25 cellular contexts compared by ENCODE assay signal in the genomic region with DNA sequence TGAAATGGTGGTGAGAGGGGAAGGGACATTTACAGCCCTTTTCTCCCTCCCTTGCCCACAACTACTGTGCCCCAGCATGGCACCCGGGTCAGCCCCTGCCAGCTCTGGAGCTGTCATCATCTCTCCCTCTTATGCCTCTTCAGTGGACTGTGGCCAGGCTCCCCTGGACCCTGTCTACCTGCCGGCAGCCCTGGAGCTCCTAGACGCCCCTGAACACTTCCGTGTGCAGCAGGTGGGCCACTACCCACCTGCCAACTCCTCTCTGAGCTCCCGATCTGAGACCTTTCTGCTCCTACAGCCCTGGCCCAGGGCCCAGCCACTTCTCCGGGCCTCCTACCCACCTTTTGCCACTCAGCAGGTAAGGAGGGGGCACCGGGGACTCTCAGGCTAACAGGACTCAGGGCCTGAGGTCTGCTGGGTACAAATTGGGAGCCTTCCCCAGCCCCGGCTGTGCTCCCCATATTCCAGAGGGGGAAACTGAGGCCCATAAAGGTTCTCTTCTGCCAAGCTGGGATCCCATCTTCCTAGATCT. TPM values are rescaled to one million over a fixed set of nuclear protein-coding genes. Genes with fewer than 3 reads are reported as not detected.
A peak's percentile ranks its signal among the peaks of the same experiment; 100 is the strongest.
DNase-seq lines count a peak whose midpoint lies in the region; ATAC-seq, FAIRE-seq and TF ChIP-seq lines count a peak whose summit lies in the region.
"Had no signal": no experiment of that assay in that cellular context is flagged by ENCODE, and none has a peak within 500 bp of the region (broad histone marks: within the 10 kb centered on the region; RNA-seq: fewer than 3 reads in every experiment).

No MANE protein-coding gene starts in this region.

- peak overlapping the region; percentile 98 for H3K4me3 Mint-ChIP-seq in glutamatergic neuron (ENCODE audit: unreplicated experiment)
- H3K4me3 Mint-ChIP-seq: CD8-positive, alpha-beta T cell had no signal

- H3K27ac ChIP-seq in BLaER1 (no peak overlapping the region), osteoblast (ENCODE audit: low read depth, low read length) (no peak overlapping the region), pancreas (no peak overlapping the region)
- H3K27ac ChIP-seq: HL-60, KMS-11, Peyer's patch had no signal

- H3K27me3 ChIP-seq in BLaER1 (peaks cover 41% of the 10 kb centered on the region), osteoblast (ENCODE audit: insufficient read depth, low read length) (no peaks in the 10 kb centered on the region), pancreas (no peaks in the 10 kb centered on the region)

- peaks cover 13% of the 10 kb centered on the region for H3K9me3 Mint-ChIP-seq in glutamatergic neuron (ENCODE audit: unreplicated experiment)
- H3K9me3 Mint-ChIP-seq: CD8-positive, alpha-beta T cell; IgD-negative memory B cell had no signal

- peak overlapping the region; percentile 51 for H3K4me2 ChIP-seq in BLaER1
- no peak overlapping the region for H3K4me2 ChIP-seq in osteoblast (ENCODE audit: insufficient read depth, low read length)
- H3K4me2 ChIP-seq: KMS-11, SK-N-SH had no signal

- intact Hi-C loops in pancreas (cut with DNase I) = no loop called here

- H3K79me2 ChIP-seq in osteoblast (ENCODE audit: insufficient read depth, low read length) = no peaks in the 10 kb centered on the region

- H3K36me3 ChIP-seq in BLaER1 (peaks cover 57% of the 10 kb centered on the region), osteoblast (ENCODE audit: insufficient read depth, low read length) (peaks cover 2% of the 10 kb centered on the region), pancreas (peaks cover 0 to 6% (median 0%) of the 10 kb centered on the region in 3 donors)

- peak; percentile 49 for DNase-seq in DMS79 (lab: John Stamatoyannopoulos, UW)
- DNase-seq in glutamatergic neuron = no peak
- DNase-seq in osteoblast (ENCODE audit: insufficient read length, low spot score, missing footprints) = peak; percentile 82
- no peak for DNase-seq in pancreas
- DNase-seq in EL = no peak
- no peak for DNase-seq in GM19239 (ENCODE audit: insufficient read length, low spot score)
- DNase-seq: CD8-positive, alpha-beta T cell; MM.1S; NCI-H2029 treated with DMSO at 0.1 percent for 48 hours; NCI-H446 treated with DMSO at 0.1 percent for 48 hours; NCI-H526; NCI-H82 had no signal

- ATAC-seq in pancreas (no peak), GM21786 (IDR thresholded peaks at IDR 0.05; ENCODE audit: unreplicated experiment) (no peak)
- ATAC-seq: CD8-positive, alpha-beta T cell had no signal

- H3K9me3 ChIP-seq in BLaER1 = no peaks in the 10 kb centered on the region
- H3K9me3 ChIP-seq in osteoblast (ENCODE audit: low read depth, low read length) = no peaks in the 10 kb centered on the region
- no peaks in the 10 kb centered on the region for H3K9me3 ChIP-seq in pancreas
- H3K9me3 ChIP-seq: Caco-2, Peyer's patch, SK-N-SH had no signal

- no peak overlapping the region for H3K27ac Mint-ChIP-seq in glutamatergic neuron (ENCODE audit: unreplicated experiment)
- H3K27ac Mint-ChIP-seq: CD8-positive, alpha-beta T cell had no signal

- H2AFZ ChIP-seq in osteoblast (ENCODE audit: low read length) = no peak overlapping the region

- peaks cover 24% of the 10 kb centered on the region for H3K4me1 Mint-ChIP-seq in glutamatergic neuron (ENCODE audit: low read depth, unreplicated experiment)

- FAIRE-seq in pancreas (lab: Jason Lieb, UNC) (no peak), GM19239 (lab: Jason Lieb, UNC) (no peak)
- FAIRE-seq: A204.1, GM18507, H54 had no signal

- peaks cover 11% of the 10 kb centered on the region for H3K27me3 Mint-ChIP-seq in glutamatergic neuron (ENCODE audit: unreplicated experiment)

- TF ChIP-seq CTCF in glutamatergic neuron (IDR thresholded peaks at IDR 0.05; ENCODE audit: partially characterized antibody, unreplicated experiment) = no peak
- TF ChIP-seq CTCF in osteoblast (IDR thresholded peaks at IDR 0.05; ENCODE audit: extremely low read depth, low read depth, low read length) = no peak
- no peak for TF ChIP-seq CTCF in pancreas (IDR thresholded peaks at IDR 0.05)

- peaks cover 8% of the 10 kb centered on the region for H3K36me3 Mint-ChIP-seq in glutamatergic neuron (ENCODE audit: unreplicated experiment)

- 74 to 87% methylated on average over 8 of the region's 8 CpGs for WGBS in pancreas, 2 donors

- H3K4me3 ChIP-seq in BLaER1 = no peak overlapping the region
- H3K4me3 ChIP-seq in osteoblast (ENCODE audit: insufficient read depth, low read length) = no peak overlapping the region
- H3K4me3 ChIP-seq in pancreas = no peak overlapping the region
- H3K4me3 ChIP-seq: Peyer's patch had no signal

- no peak overlapping the region for H3K9ac ChIP-seq in BLaER1
- H3K9ac ChIP-seq: KMS-11, SK-N-SH had no signal

- H3K4me1 ChIP-seq in BLaER1 (peaks cover 63% of the 10 kb centered on the region), osteoblast (ENCODE audit: insufficient read depth, low read length) (peaks cover 15% of the 10 kb centered on the region), pancreas (peaks cover 0 to 4% (median 4%) of the 10 kb centered on the region in 3 donors)

- H4K20me1 ChIP-seq in BLaER1 (peaks cover 56% of the 10 kb centered on the region), osteoblast (ENCODE audit: insufficient read depth, low read length) (no peaks in the 10 kb centered on the region)

RNA-seq across cellular contexts. Expression of a gene that starts 2.9 kb away (rescaled TPM):
- total RNA-seq in glutamatergic neuron (ENCODE audit: unreplicated experiment) = 664 TPM
- 12.1 and 19.5 TPM in 2 replicates for total RNA-seq in osteoblast
- 10 to 100 TPM in 2 of 6 donors, 1 to 10 TPM in 4; 3.1 to 36.7 (median 3.6) TPM for total RNA-seq in pancreas
- 10 to 100 TPM in 1 of 2 donors, 1 to 10 TPM in 1; 5.9 to 12.1 TPM for polyA plus RNA-seq in pancreas
- total RNA-seq: CD8-positive, alpha-beta T cell had no signal

RNA-seq across cellular contexts. Expression of a gene that starts 13.2 kb away (rescaled TPM):
- total RNA-seq in glutamatergic neuron (ENCODE audit: unreplicated experiment) (4.0 TPM), osteoblast (36.6 and 38.6 TPM in 2 replicates), pancreas (10 to 100 TPM; 35.1 to 51.9 (median 40.0) TPM)
- 10 to 100 TPM; 28.2 to 53.0 TPM for polyA plus RNA-seq in pancreas

RNA-seq across cellular contexts. Expression of a gene that starts 20.7 kb away (rescaled TPM):
- 74.4 TPM for total RNA-seq in glutamatergic neuron (ENCODE audit: unreplicated experiment)
- total RNA-seq in osteoblast = 39.8 and 46.0 TPM in 2 replicates
- total RNA-seq in pancreas = 10 to 100 TPM; 33.9 to 50.1 (median 45.5) TPM
- 10 to 100 TPM; 44.2 to 50.1 TPM for polyA plus RNA-seq in pancreas

RNA-seq across cellular contexts. Expression of a gene that starts 24.8 kb away (rescaled TPM):
- total RNA-seq in glutamatergic neuron (ENCODE audit: unreplicated experiment) (4.4 TPM), osteoblast (10.9 and 13.0 TPM in 2 replicates), pancreas (10 to 100 TPM in 2 of 6 donors, 1 to 10 TPM in 4; 2.0 to 25.3 (median 4.5) TPM)
- 1 to 10 TPM; 5.8 to 7.7 TPM for polyA plus RNA-seq in pancreas
- polyA plus RNA-seq: SK-N-SH had no signal

RNA-seq across cellular contexts. Expression of a gene that starts 44.4 kb away (rescaled TPM):
- total RNA-seq in glutamatergic neuron (ENCODE audit: unreplicated experiment) (not detected), osteoblast (not detected in 2 replicates), pancreas (1 to 10 TPM in 4 of 6 donors, under 1 TPM in 2; 0.23 to 2.3 (median 1.2) TPM)
- under 1 TPM; 0.65 to 0.96 TPM for polyA plus RNA-seq in pancreas
- total RNA-seq: OCI-LY7 had no signal
- polyA plus RNA-seq: AG04450, SK-N-SH had no signal

Comparison
In these comparisons a context has a peak if more than half of its experiments do, and no peak if none do; other contexts are left out.
1. DNase-seq: peak in DMS79 (single experiment) and osteoblast (single experiment); none in glutamatergic neuron (single experiment), pancreas (0 of 6), EL (single experiment) and GM19239 (single experiment).
2. RNA of a gene that starts 2.9 kb away (total RNA-seq): 664 TPM in glutamatergic neuron (single experiment); 12.1 to 19.5 TPM in osteoblast and 3.1 to 36.7 TPM in pancreas; every median in the first group is over 10 times any median in the second.